ENCODE assay signal across 13 cellular contexts in the genomic region with DNA sequence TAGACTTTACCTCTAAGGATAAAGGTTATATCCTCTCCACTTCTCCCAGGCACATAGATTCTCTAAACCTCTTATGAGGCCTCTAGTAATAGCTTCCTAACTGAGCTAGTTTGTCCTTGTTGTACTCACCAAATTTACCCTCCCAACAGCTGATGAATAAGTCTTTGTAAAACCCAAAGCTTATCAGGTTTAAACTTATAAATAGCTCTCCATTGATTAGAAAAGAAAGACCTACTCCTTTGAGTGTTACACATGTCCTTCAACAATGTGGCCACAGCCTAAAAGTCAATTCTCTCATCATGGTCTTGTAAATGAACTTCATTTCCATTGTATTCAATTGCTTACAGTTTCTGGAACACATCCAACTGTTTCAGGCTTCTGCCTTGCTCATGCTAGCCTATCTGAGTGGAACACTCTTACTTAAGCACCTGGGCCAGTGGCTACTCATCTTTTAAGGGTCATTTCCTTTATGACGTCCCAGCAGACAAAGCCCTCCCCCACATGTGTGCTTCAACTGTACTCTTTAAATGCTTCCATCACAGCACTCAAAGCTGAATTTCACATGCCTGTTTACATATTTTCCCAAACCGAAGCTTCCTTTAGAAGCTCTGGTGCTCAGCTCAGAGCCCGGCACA.
DNase-seq lines count a peak whose midpoint lies in the region; ATAC-seq and TF ChIP-seq lines count a peak whose summit lies in the region.
"Had no signal": no experiment of that assay in that cellular context is flagged by ENCODE, and none has a peak within 500 bp of the region (broad histone marks: within the 10 kb centered on the region; RNA-seq: fewer than 3 reads in every experiment).

No MANE protein-coding gene starts in this region.

- no peaks in the 10 kb centered on the region for H3K36me3 Mint-ChIP-seq in stimulated activated effector memory CD8-positive, alpha-beta T cell treated with anti-CD3 and anti-CD28 coated beads, Interleukin-12 subunit alpha, Interleukin-12 subunit beta, amount 100 ng/mL, for 72 hours

- peaks cover 4% of the 10 kb centered on the region for H3K9me3 Mint-ChIP-seq in stimulated activated effector memory CD8-positive, alpha-beta T cell treated with anti-CD3 and anti-CD28 coated beads, Interleukin-12 subunit alpha, Interleukin-12 subunit beta, amount 100 ng/mL, for 72 hours

- ATAC-seq in GM19351 (IDR thresholded peaks at IDR 0.05; ENCODE audit: unreplicated experiment) (no peak), HG03139 (IDR thresholded peaks at IDR 0.05; ENCODE audit: unreplicated experiment) (no peak)
- ATAC-seq in stimulated activated effector memory CD8-positive, alpha-beta T cell treated with anti-CD3 and anti-CD28 coated beads, Interleukin-12 subunit alpha, Interleukin-12 subunit beta, amount 100 ng/mL, for 72 hours = no peak

- POLR2A ChIA-PET in A673 (lab: Charles Lee; ENCODE audit: low non-redundant PET) = no interaction called here

- no peaks in the 10 kb centered on the region for H3K9me3 ChIP-seq in osteoblast (ENCODE audit: low read depth, low read length)
- no peaks in the 10 kb centered on the region for H3K9me3 ChIP-seq in A673 (ENCODE audit: low read depth, low read length, poor library complexity, severe bottlenecking)
- H3K9me3 ChIP-seq: SJSA1, uterus had no signal

- H2AFZ ChIP-seq in osteoblast (ENCODE audit: low read length) = no peak overlapping the region

- peaks cover 64% of the 10 kb centered on the region for H3K79me2 ChIP-seq in osteoblast (ENCODE audit: insufficient read depth, low read length)

- no TSS peak for BruUV-seq in A673 (replicated peaks; lab: Mats Ljungman, UMichigan)

- H3K4me3 Mint-ChIP-seq in stimulated activated effector memory CD8-positive, alpha-beta T cell treated with anti-CD3 and anti-CD28 coated beads, Interleukin-12 subunit alpha, Interleukin-12 subunit beta, amount 100 ng/mL, for 72 hours = no peak overlapping the region

- intact Hi-C loops in A673 (cut with micrococcal nuclease; ENCODE audit: unreplicated experiment) = no loop called here

- no peaks in the 10 kb centered on the region for H4K20me1 ChIP-seq in osteoblast (ENCODE audit: insufficient read depth, low read length)

- H3K27ac ChIP-seq in osteoblast (ENCODE audit: low read depth, low read length) (peak overlapping the region; percentile 27), A673 (ENCODE audit: low read depth, low read length, poor library complexity, severe bottlenecking) (no peak overlapping the region)
- H3K27ac ChIP-seq: KMS-11, SJSA1, uterus had no signal

- DNase-seq in HCEC 1CT = peak; percentile 27
- peak; percentile 95 for DNase-seq in NCI-H510A (lab: John Stamatoyannopoulos, UW)
- peak; percentile 62 for DNase-seq in epithelial cell of esophagus (ENCODE audit: low read depth)
- no peak for DNase-seq in osteoblast (ENCODE audit: insufficient read length, low spot score, missing footprints)
- DNase-seq in stimulated activated effector memory CD8-positive, alpha-beta T cell treated with anti-CD3 and anti-CD28 coated beads, Interleukin-12 subunit alpha, Interleukin-12 subunit beta, amount 100 ng/mL, for 72 hours (ENCODE audit: low spot score in 2 of 2) = no peak
- no peak for DNase-seq in A673 (ENCODE audit: low spot score)
- DNase-seq: activated CD8-positive, alpha-beta memory T cell treated with anti-CD3 and anti-CD28 coated beads, Interleukin-2, amount 50 U/mL, for 4 hours; H7; uterus had no signal

- H3K36me3 ChIP-seq in osteoblast (ENCODE audit: insufficient read depth, low read length) (no peaks in the 10 kb centered on the region), A673 (ENCODE audit: insufficient read depth, low read length, poor library complexity, severe bottlenecking) (no peaks in the 10 kb centered on the region)
- H3K36me3 ChIP-seq: SJSA1, uterus had no signal

- peaks cover 30% of the 10 kb centered on the region for H3K4me1 ChIP-seq in osteoblast (ENCODE audit: insufficient read depth, low read length)
- no peaks in the 10 kb centered on the region for H3K4me1 ChIP-seq in A673 (ENCODE audit: insufficient read depth, low read length, poor library complexity, severe bottlenecking)
- H3K4me1 ChIP-seq: uterus had no signal

- no peak overlapping the region for H3K4me3 ChIP-seq in epithelial cell of esophagus (ENCODE audit: low read length)
- no peak overlapping the region for H3K4me3 ChIP-seq in osteoblast (ENCODE audit: insufficient read depth, low read length)
- H3K4me3 ChIP-seq in A673 (ENCODE audit: low read depth, low read length, poor library complexity, severe bottlenecking) = no peak overlapping the region
- H3K4me3 ChIP-seq: SJSA1, uterus had no signal

- CTCF ChIA-PET in A673 (lab: Charles Lee) = no interaction called here

- TF ChIP-seq CTCF in epithelial cell of esophagus (IDR thresholded peaks at IDR 0.05; ENCODE audit: insufficient read depth, low read depth, low read length, missing control alignments) (no peak), osteoblast (IDR thresholded peaks at IDR 0.05; ENCODE audit: extremely low read depth, low read depth, low read length) (no peak), A673 (conservative IDR thresholded peaks at IDR 0.05; ENCODE audit: low read depth, low read length) (no peak)

- H3K4me2 ChIP-seq in osteoblast (ENCODE audit: insufficient read depth, low read length) = peak overlapping the region; percentile 28
- H3K4me2 ChIP-seq: KMS-11 had no signal

- H3K27ac Mint-ChIP-seq in stimulated activated effector memory CD8-positive, alpha-beta T cell treated with anti-CD3 and anti-CD28 coated beads, Interleukin-12 subunit alpha, Interleukin-12 subunit beta, amount 100 ng/mL, for 72 hours = no peak overlapping the region

- no peaks in the 10 kb centered on the region for H3K4me1 Mint-ChIP-seq in stimulated activated effector memory CD8-positive, alpha-beta T cell treated with anti-CD3 and anti-CD28 coated beads, Interleukin-12 subunit alpha, Interleukin-12 subunit beta, amount 100 ng/mL, for 72 hours

- H3K27me3 ChIP-seq in osteoblast (ENCODE audit: insufficient read depth, low read length) = no peaks in the 10 kb centered on the region
- peaks cover 39% of the 10 kb centered on the region for H3K27me3 ChIP-seq in A673 (replicated peaks; ENCODE audit: insufficient read depth, low read depth, low read length, poor library complexity)
- H3K27me3 ChIP-seq: SJSA1, uterus had no signal

Comparison
In these comparisons a context has a peak if more than half of its experiments do, and no peak if none do; other contexts are left out.
1. DNase-seq: peak in HCEC 1CT (single experiment), NCI-H510A (single experiment) and epithelial cell of esophagus (single experiment); none in osteoblast (single experiment), stimulated activated effector memory CD8-positive, alpha-beta T cell treated with anti-CD3 and anti-CD28 coated beads, Interleukin-12 subunit alpha, Interleukin-12 subunit beta, amount 100 ng/mL, for 72 hours (0 of 2) and A673 (single experiment).